Comparison of ENCODE assay signal across 1 cellular context in the genomic region with DNA sequence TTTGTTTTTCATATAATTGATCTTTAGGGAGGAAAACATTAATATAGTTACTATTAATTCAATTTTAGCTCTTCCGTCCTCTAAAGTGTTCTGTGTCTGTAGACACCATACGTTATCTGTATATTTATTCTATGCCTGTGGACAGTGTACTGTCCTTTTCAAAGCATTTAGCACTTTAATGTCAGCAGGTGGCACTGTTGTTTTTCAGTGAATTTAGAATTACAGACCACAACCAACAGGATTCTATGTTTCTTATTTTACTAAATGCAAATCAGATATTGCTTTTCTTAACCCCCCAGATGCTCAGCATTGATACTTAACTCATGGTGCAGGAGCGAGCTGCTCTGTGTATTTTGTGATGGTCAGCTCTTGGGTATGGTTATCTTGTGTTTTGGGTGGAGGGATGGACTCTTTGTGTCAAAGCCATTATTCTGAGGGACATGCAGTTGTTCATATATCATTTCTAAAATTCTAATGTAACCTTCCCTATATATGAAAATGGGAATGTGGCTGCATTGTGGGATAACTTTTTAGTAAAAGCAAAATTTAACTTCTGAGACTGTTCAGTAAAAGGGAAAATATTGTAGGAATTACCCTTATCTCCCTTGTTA.
TF ChIP-seq lines count a peak whose summit lies in the region.

No MANE protein-coding gene starts in this region.

TF ChIP-seq in GM23338, 12 proteins besides CTCF, POLR2A, EP300 and RAD21 (continued from another document):
- TF ChIP-seq, protein P1, sequence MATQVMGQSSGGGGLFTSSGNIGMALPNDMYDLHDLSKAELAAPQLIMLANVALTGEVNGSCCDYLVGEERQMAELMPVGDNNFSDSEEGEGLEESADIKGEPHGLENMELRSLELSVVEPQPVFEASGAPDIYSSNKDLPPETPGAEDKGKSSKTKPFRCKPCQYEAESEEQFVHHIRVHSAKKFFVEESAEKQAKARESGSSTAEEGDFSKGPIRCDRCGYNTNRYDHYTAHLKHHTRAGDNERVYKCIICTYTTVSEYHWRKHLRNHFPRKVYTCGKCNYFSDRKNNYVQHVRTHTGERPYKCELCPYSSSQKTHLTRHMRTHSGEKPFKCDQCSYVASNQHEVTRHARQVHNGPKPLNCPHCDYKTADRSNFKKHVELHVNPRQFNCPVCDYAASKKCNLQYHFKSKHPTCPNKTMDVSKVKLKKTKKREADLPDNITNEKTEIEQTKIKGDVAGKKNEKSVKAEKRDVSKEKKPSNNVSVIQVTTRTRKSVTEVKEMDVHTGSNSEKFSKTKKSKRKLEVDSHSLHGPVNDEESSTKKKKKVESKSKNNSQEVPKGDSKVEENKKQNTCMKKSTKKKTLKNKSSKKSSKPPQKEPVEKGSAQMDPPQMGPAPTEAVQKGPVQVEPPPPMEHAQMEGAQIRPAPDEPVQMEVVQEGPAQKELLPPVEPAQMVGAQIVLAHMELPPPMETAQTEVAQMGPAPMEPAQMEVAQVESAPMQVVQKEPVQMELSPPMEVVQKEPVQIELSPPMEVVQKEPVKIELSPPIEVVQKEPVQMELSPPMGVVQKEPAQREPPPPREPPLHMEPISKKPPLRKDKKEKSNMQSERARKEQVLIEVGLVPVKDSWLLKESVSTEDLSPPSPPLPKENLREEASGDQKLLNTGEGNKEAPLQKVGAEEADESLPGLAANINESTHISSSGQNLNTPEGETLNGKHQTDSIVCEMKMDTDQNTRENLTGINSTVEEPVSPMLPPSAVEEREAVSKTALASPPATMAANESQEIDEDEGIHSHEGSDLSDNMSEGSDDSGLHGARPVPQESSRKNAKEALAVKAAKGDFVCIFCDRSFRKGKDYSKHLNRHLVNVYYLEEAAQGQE (IDR thresholded peaks at IDR 0.05; ENCODE audit: unreplicated experiment) = no peak
- TF ChIP-seq ZNF331 (CRISPR knock-in tag; IDR thresholded peaks at IDR 0.05; ENCODE audit: low read depth) = no peak
